Comparison of ENCODE assay signal across 8 cellular contexts in genomic region chr1:192530254-192530653, GRCh38.
DNase-seq lines count a peak whose midpoint lies in the region; ATAC-seq and TF ChIP-seq lines count a peak whose summit lies in the region.

No MANE protein-coding gene starts in this region.

- H3K27ac ChIP-seq in RWPE2 (ENCODE audit: poor library complexity, severe bottlenecking) = peak overlapping the region; percentile 24

- H3K9me3 ChIP-seq in RWPE2 (ENCODE audit: severe bottlenecking) = no peaks in the 10 kb centered on the region

- no peak overlapping the region for H3K4me3 ChIP-seq in RWPE2 (ENCODE audit: severe bottlenecking)

- H3K4me1 ChIP-seq in RWPE2 (ENCODE audit: insufficient read depth, poor library complexity, severe bottlenecking) = peaks cover 8% of the 10 kb centered on the region

- no peaks in the 10 kb centered on the region for H3K27me3 ChIP-seq in RWPE2 (ENCODE audit: insufficient read depth, poor library complexity, severe bottlenecking)

- ATAC-seq in GM18868 (IDR thresholded peaks at IDR 0.05; ENCODE audit: unreplicated experiment) = peak; percentile 92
- ATAC-seq in HG02642 (IDR thresholded peaks at IDR 0.05; ENCODE audit: poor library complexity, unreplicated experiment) = peak; percentile 93
- no peak for ATAC-seq in RWPE2 (ENCODE audit: low read depth)

- no peak for TF ChIP-seq CTCF in RWPE2 (IDR thresholded peaks at IDR 0.05; ENCODE audit: poor library complexity, severe bottlenecking)

- no peaks in the 10 kb centered on the region for H3K36me3 ChIP-seq in RWPE2 (ENCODE audit: low read depth)

- DNase-seq in RWPE2 (ENCODE audit: low spot score) = no peak
- DNase-seq in iris pigment epithelial cell (ENCODE audit: low read depth) = peak; percentile 68
- no peak for DNase-seq in hypothalamus (lab: John Stamatoyannopoulos, UW)
- DNase-seq in NCI-H345 (lab: John Stamatoyannopoulos, UW) = no peak
- DNase-seq in kidney glomerular epithelial cell (lab: John Stamatoyannopoulos, UW) = no peak
- no peak for DNase-seq in NCI-H146 (lab: John Stamatoyannopoulos, UW)
